ENCODE assay signal across 22 cellular contexts in genomic region chr18:62948788-62949187, GRCh38.
DNase-seq lines count a peak whose midpoint lies in the region; FAIRE-seq lines count a peak whose summit lies in the region.
"Had no signal": no experiment of that assay in that cellular context is flagged by ENCODE, and none has a peak within 500 bp of the region (broad histone marks: within the 10 kb centered on the region; RNA-seq: fewer than 3 reads in every experiment).

No MANE protein-coding gene starts in this region.

- DNase-seq in small intestine (no peak), HuH-7 (ENCODE audit: low spot score) (no peak), KG1 (lab: John Stamatoyannopoulos, UW) (no peak), NCI-H1930 (lab: John Stamatoyannopoulos, UW) (no peak)
- no peak for DNase-seq in stimulated activated CD4-positive, alpha-beta T cell treated with anti-CD3 and anti-CD28 coated beads, Interleukin-15, amount 100 ng/mL, for 24 hours
- DNase-seq: ACHN; AML-193; BE2C; CD4-positive, alpha-beta T cell; CD8-positive, alpha-beta memory T cell; DMS 273 treated with DMSO at 0.1 percent for 48 hours; DMS79; EL; GF-D8; H9 had no signal

- H3K9me3 ChIP-seq in small intestine (ENCODE audit: control insufficient read depth, low read depth) = no peaks in the 10 kb centered on the region
- H3K9me3 ChIP-seq: A549, BE2C had no signal

- FAIRE-seq in A204.1 (lab: Jason Lieb, UNC) = peak; percentile 70
- FAIRE-seq in colon (lab: Jason Lieb, UNC) = peak; percentile 24
- peak; percentile 36 for FAIRE-seq in islet of Langerhans (lab: Jason Lieb, UNC)
- peak; percentile 26 for FAIRE-seq in small intestine (lab: Jason Lieb, UNC)
- FAIRE-seq: A549 had no signal

- no peaks in the 10 kb centered on the region for H3K27me3 ChIP-seq in small intestine (ENCODE audit: control insufficient read depth in 2 of 2, insufficient read depth in 2 of 2, low read length in 2 of 2)
- H3K27me3 ChIP-seq: BE2C; BLaER1 treated with 17β-estradiol and CSF1 and Interleukin-3, amounts not matched to agents 10 nM and 100 nM had no signal

- H3K4me3 ChIP-seq in small intestine (ENCODE audit: low read depth in 1 of 2, low read length in 2 of 2) = no peak overlapping the region
- H3K4me3 ChIP-seq: A549; BLaER1 treated with 17β-estradiol and CSF1 and Interleukin-3, amounts not matched to agents 10 nM and 100 nM; GM23338 had no signal

- H3K27ac ChIP-seq in small intestine (ENCODE audit: low read depth in 1 of 2, low read length in 1 of 2) = no peak overlapping the region
- H3K27ac ChIP-seq: 22Rv1, A549 had no signal

- H3K4me1 ChIP-seq in small intestine (ENCODE audit: control insufficient read depth in 2 of 2, insufficient read depth in 1 of 2, low read depth in 1 of 2, low read length in 1 of 2) = no peaks in the 10 kb centered on the region
- H3K4me1 ChIP-seq: A549, BE2C had no signal

- H3K36me3 ChIP-seq in small intestine (ENCODE audit: control insufficient read depth in 2 of 2, insufficient read depth in 2 of 2, low read length in 2 of 2) = peaks cover 6 to 7% of the 10 kb centered on the region in 2 donors
- H3K36me3 ChIP-seq: BE2C had no signal

- WGBS in small intestine, 3 donors = 93 to 98% (median 96%) methylated on average over 2 of the region's 2 CpGs
